8 cellular contexts compared by ENCODE assay signal in the genomic region with DNA sequence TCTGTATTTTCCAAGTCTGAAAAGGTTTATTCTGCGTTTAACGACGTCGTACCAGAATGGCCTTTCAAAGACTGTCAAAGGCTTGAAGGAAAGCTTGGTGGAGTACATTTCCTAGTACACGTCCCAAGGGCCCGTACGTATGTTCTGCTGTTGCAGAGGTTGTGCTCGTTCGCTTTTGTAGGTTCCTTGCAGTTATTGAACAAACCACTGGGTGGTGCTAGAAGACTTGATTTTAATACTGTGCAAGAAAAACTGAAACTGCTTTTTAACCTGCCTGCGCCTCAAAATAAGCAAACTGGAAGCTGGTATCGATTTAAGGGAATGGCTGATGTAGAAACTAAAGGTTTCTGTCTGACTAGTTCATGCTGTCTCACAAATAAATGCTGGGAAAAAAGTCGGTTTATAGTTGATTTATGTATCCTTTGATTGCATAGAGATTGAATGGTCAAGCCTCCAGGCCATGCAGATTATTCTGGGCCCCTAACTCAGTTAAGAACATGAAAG. TPM values are rescaled to one million over a fixed set of nuclear protein-coding genes. Genes with fewer than 3 reads are reported as not detected.
DNase-seq lines count a peak whose midpoint lies in the region; ATAC-seq, FAIRE-seq and TF ChIP-seq lines count a peak whose summit lies in the region.

No MANE protein-coding gene starts in this region.

- H3K4me2 ChIP-seq in H1 (ENCODE audit: insufficient read depth in 1 of 2, low read depth in 2 of 2, low read length in 2 of 2), result no peak overlapping the region
- no peak overlapping the region for H3K4me2 ChIP-seq in mesendoderm (ENCODE audit: low read length)

- no peak overlapping the region for H2BK12ac ChIP-seq in H1 (ENCODE audit: low read depth, low read length)

- TF ChIP-seq POLR2A in H1 (IDR thresholded peaks at IDR 0.05; ENCODE audit: control extremely low read depth in 1 of 2, low read depth in 2 of 2, low read length in 2 of 2), result no peak

- no peaks in the 10 kb centered on the region for H3K27me3 ChIP-seq in A673 (replicated peaks; ENCODE audit: insufficient read depth, low read depth, low read length, poor library complexity)
- H3K27me3 ChIP-seq in H1 (replicated peaks in 1 of 4; ENCODE audit: control insufficient read depth in 3 of 4, extremely low read depth in 1 of 4, insufficient read depth in 3 of 4, low read length in 3 of 4), result no peaks in the 10 kb centered on the region
- no peaks in the 10 kb centered on the region for H3K27me3 ChIP-seq in mesendoderm (ENCODE audit: insufficient read depth, low read length, poor library complexity)

- intact Hi-C loops in A673 (cut with micrococcal nuclease; ENCODE audit: unreplicated experiment), result loop anchor here (1.0 to 2.0 kb wide), 2 partner anchors 198 to 216 kb away; no protein-coding TSS in a partner anchor

- CTCF ChIA-PET in A673 (lab: Charles Lee), result interaction anchor here (1.1 to 2.3 kb wide), 3 partner anchors 16 to 217 kb away, joined by 5 to 18 read pairs (median 14); no protein-coding TSS in a partner anchor
- CTCF ChIA-PET in activated CD8-positive, alpha-beta T cell treated with anti-CD3 and anti-CD28 coated beads, Interleukin-2, amount 10 ng/mL, durations not matched to agents 7 days and 5 days (lab: Charles Lee), result interaction anchor here (0.6 to 8.3 kb wide), 33 partner anchors 8 to 568 kb away, joined by 3 to 190 read pairs (median 4); partner anchors contain the start of genes CRISPLD2 and TAF1C
- CTCF ChIA-PET in H1 (lab: Charles Lee; ENCODE audit: partially characterized antibody), result interaction anchor here (0.6 to 8.3 kb wide), 35 partner anchors 8 to 256 kb away, joined by 3 to 137 read pairs (median 4); no protein-coding TSS in a partner anchor

- no peak overlapping the region for H4K91ac ChIP-seq in H1 (replicated peaks; ENCODE audit: insufficient read length, low read length)

- DNase-seq in A673 (ENCODE audit: low spot score), result peak; percentile 92
- DNase-seq in NCI-H82 treated with DMSO at 0.1 percent for 48 hours (lab: John Stamatoyannopoulos, UW; ENCODE audit: unreplicated experiment), result peak; percentile 71
- DNase-seq in activated CD8-positive, alpha-beta T cell treated with anti-CD3 and anti-CD28 coated beads, Interleukin-2, amount 10 ng/mL, durations not matched to agents 7 days and 5 days, result peak; percentile 87
- peak; percentile 33 to 76 for DNase-seq in H1 (ENCODE audit: low read depth in 1 of 2, low spot score in 2 of 2)
- peak; percentile 92 for DNase-seq in mesendoderm

- TF ChIP-seq RAD21 in H1 (IDR thresholded peaks at IDR 0.05 in 1 of 2, conservative IDR thresholded peaks at IDR 0.05 in 1 of 2; ENCODE audit: low read depth in 2 of 2, low read length in 2 of 2), result peak; percentile 79 to 82

- H2AFZ ChIP-seq in H1 (ENCODE audit: low read length), result no peak overlapping the region

- no peaks in the 10 kb centered on the region for H3K23me2 ChIP-seq in H1 (ENCODE audit: low read depth, low read length)

- H4K8ac ChIP-seq in H1 (ENCODE audit: extremely low read depth, insufficient read depth, low read length), result no peak overlapping the region
- no peak overlapping the region for H4K8ac ChIP-seq in mesendoderm (ENCODE audit: low read depth, low read length)

- no peak overlapping the region for H3K4ac ChIP-seq in H1 (replicated peaks; ENCODE audit: insufficient read length, low read depth, low read length)
- H3K4ac ChIP-seq in mesendoderm (ENCODE audit: low read depth, low read length), result no peak overlapping the region

- H4K20me1 ChIP-seq in H1 (replicated peaks in 1 of 2; ENCODE audit: control insufficient read depth in 1 of 2, insufficient read depth in 2 of 2, low read length in 2 of 2), result peaks cover 25 to 27% of the 10 kb centered on the region in 2 experiments

- peak; percentile 76 for FAIRE-seq in H1 (lab: Jason Lieb, UNC)

- H3K27ac ChIP-seq in A673 (ENCODE audit: low read depth, low read length, poor library complexity, severe bottlenecking) (peak overlapping the region; percentile 40), H1 (ENCODE audit: low read depth, low read length) (no peak overlapping the region), mesendoderm (ENCODE audit: low read depth, low read length) (no peak overlapping the region)

- H3K18ac ChIP-seq in H1 (ENCODE audit: extremely low read depth, low read length) (no peak overlapping the region), mesendoderm (ENCODE audit: low read length) (no peak overlapping the region)

- H3K79me2 ChIP-seq in H1 (ENCODE audit: control insufficient read depth in 1 of 2, insufficient read depth in 2 of 2, low read length in 2 of 2) (peaks cover 5 to 100% of the 10 kb centered on the region in 2 experiments), mesendoderm (ENCODE audit: control insufficient read depth, insufficient read depth, low read length) (peaks cover 69% of the 10 kb centered on the region)

- H3K9me3 Mint-ChIP-seq in activated CD8-positive, alpha-beta T cell treated with anti-CD3 and anti-CD28 coated beads, Interleukin-2, amount 10 ng/mL, durations not matched to agents 7 days and 5 days (ENCODE audit: insufficient read depth), result no peaks in the 10 kb centered on the region
- no peaks in the 10 kb centered on the region for H3K9me3 Mint-ChIP-seq in stimulated activated memory B cell treated with anti-CD40 and anti-IgM and Interleukin-4, amounts not matched to agents 10 μg/mL and 1 μg/mL and 100 μg/mL, for 72 hours

- H3K9me3 ChIP-seq in A673 (ENCODE audit: low read depth, low read length, poor library complexity, severe bottlenecking), result no peaks in the 10 kb centered on the region
- H3K9me3 ChIP-seq in H1 (ENCODE audit: insufficient read depth in 2 of 2, low read depth in 1 of 2, low read length in 1 of 2), result no peaks in the 10 kb centered on the region

- H2BK15ac ChIP-seq in H1 (ENCODE audit: low read length), result no peak overlapping the region
- no peak overlapping the region for H2BK15ac ChIP-seq in mesendoderm (replicated peaks; ENCODE audit: low read depth)

- H3K79me1 ChIP-seq in H1 (ENCODE audit: low read depth, low read length) (peaks cover 11% of the 10 kb centered on the region), mesendoderm (ENCODE audit: low read length) (peaks cover 32% of the 10 kb centered on the region)

- H3K23ac ChIP-seq in H1 (ENCODE audit: insufficient read length), result no peak overlapping the region
- no peak overlapping the region for H3K23ac ChIP-seq in mesendoderm (ENCODE audit: low read length)

- no peak overlapping the region for H3K4me3 ChIP-seq in A673 (ENCODE audit: low read depth, low read length, poor library complexity, severe bottlenecking)
- no peak overlapping the region for H3K4me3 ChIP-seq in H1 (ENCODE audit: extremely low read depth in 1 of 4, insufficient read depth in 2 of 4, low read depth in 3 of 4, low read length in 4 of 4)
- H3K4me3 ChIP-seq in mesendoderm (ENCODE audit: low read length), result no peak overlapping the region

- H4K5ac ChIP-seq in H1 (ENCODE audit: insufficient read length, low read depth, low read length), result no peak overlapping the region
- H4K5ac ChIP-seq in mesendoderm (ENCODE audit: low read length), result no peak overlapping the region

- no peak overlapping the region for H3K56ac ChIP-seq in H1 (replicated peaks; ENCODE audit: insufficient read length, low read depth, low read length)
- no peak overlapping the region for H3K56ac ChIP-seq in mesendoderm (ENCODE audit: low read length)

- TF ChIP-seq EP300 in H1 (IDR thresholded peaks at IDR 0.05; ENCODE audit: borderline replicate concordance in 1 of 2, low read depth in 2 of 2, low read length in 2 of 2), result no peak

- H3K27me3 Mint-ChIP-seq in activated CD8-positive, alpha-beta T cell treated with anti-CD3 and anti-CD28 coated beads, Interleukin-2, amount 10 ng/mL, durations not matched to agents 7 days and 5 days (ENCODE audit: low read depth), result no peaks in the 10 kb centered on the region
- H3K27me3 Mint-ChIP-seq in stimulated activated memory B cell treated with anti-CD40 and anti-IgM and Interleukin-4, amounts not matched to agents 10 μg/mL and 1 μg/mL and 100 μg/mL, for 72 hours, result no peaks in the 10 kb centered on the region

- H2BK20ac ChIP-seq in H1 (ENCODE audit: low read length), result no peak overlapping the region

- no peak overlapping the region for H3K27ac Mint-ChIP-seq in activated CD8-positive, alpha-beta T cell treated with anti-CD3 and anti-CD28 coated beads, Interleukin-2, amount 10 ng/mL, durations not matched to agents 7 days and 5 days
- H3K27ac Mint-ChIP-seq in stimulated activated memory B cell treated with anti-CD40 and anti-IgM and Interleukin-4, amounts not matched to agents 10 μg/mL and 1 μg/mL and 100 μg/mL, for 72 hours, result peak overlapping the region; percentile 75

- no TSS peak for BruUV-seq in A673 (replicated peaks; lab: Mats Ljungman, UMichigan)

- H3K36me3 Mint-ChIP-seq in activated CD8-positive, alpha-beta T cell treated with anti-CD3 and anti-CD28 coated beads, Interleukin-2, amount 10 ng/mL, durations not matched to agents 7 days and 5 days (ENCODE audit: low read depth), result peaks cover 13% of the 10 kb centered on the region
- peaks cover 26% of the 10 kb centered on the region for H3K36me3 Mint-ChIP-seq in stimulated activated memory B cell treated with anti-CD40 and anti-IgM and Interleukin-4, amounts not matched to agents 10 μg/mL and 1 μg/mL and 100 μg/mL, for 72 hours

- no peak overlapping the region for H2BK5ac ChIP-seq in H1 (ENCODE audit: low read depth, low read length)
- H2BK5ac ChIP-seq in mesendoderm (ENCODE audit: low read length), result no peak overlapping the region

- peaks cover 28% of the 10 kb centered on the region for H3K4me1 ChIP-seq in A673 (ENCODE audit: insufficient read depth, low read length, poor library complexity, severe bottlenecking)
- no peaks in the 10 kb centered on the region for H3K4me1 ChIP-seq in H1 (replicated peaks in 1 of 4; ENCODE audit: control insufficient read depth in 3 of 4, insufficient read depth in 4 of 4, low read length in 3 of 4)
- no peaks in the 10 kb centered on the region for H3K4me1 ChIP-seq in mesendoderm (ENCODE audit: control insufficient read depth, low read depth, low read length)

- no peak overlapping the region for H3K14ac ChIP-seq in H1 (ENCODE audit: insufficient read length)

- 46% methylated on average over 12 of the region's 12 CpGs; no CpG with 5 or more reads in 1 of the 2 experiments for WGBS in H1 (ENCODE audit: extremely low coverage in 1 of 2, insufficient coverage in 1 of 2, insufficient read length in 1 of 2, insufficient replicate concordance in 2 of 2, low coverage in 1 of 2, low lambda C conversion rate in 2 of 2, missing lambda C conversion rate in 1 of 2), 2 experiments
- no CpG with 5 or more reads among the region's 12 CpGs for WGBS in mesendoderm (ENCODE audit: extremely low coverage, insufficient coverage, low lambda C conversion rate)

- TF ChIP-seq CTCF in A673 (conservative IDR thresholded peaks at IDR 0.05; ENCODE audit: low read depth, low read length) (peak; percentile 85), H1 (IDR thresholded peaks at IDR 0.05; ENCODE audit: control extremely low read depth in 1 of 3, insufficient read depth in 1 of 3, low read depth in 1 of 3, low read length in 3 of 3) (peak in 2 of 3 experiments; percentile 73 to 79; a peak in 3 of 4 replicates)

- H2AK5ac ChIP-seq in H1 (ENCODE audit: low read depth, low read length) (no peak overlapping the region), mesendoderm (ENCODE audit: low read length) (no peak overlapping the region)

- ATAC-seq in GM18498 (IDR thresholded peaks at IDR 0.05; ENCODE audit: unreplicated experiment), result peak; percentile 64
- ATAC-seq in HG03571 (IDR thresholded peaks at IDR 0.05; ENCODE audit: unreplicated experiment), result peak; percentile 64
- peak; percentile 86 for ATAC-seq in activated CD8-positive, alpha-beta T cell treated with anti-CD3 and anti-CD28 coated beads, Interleukin-2, amount 10 ng/mL, durations not matched to agents 7 days and 5 days
- peak; percentile 83 for ATAC-seq in stimulated activated memory B cell treated with anti-CD40 and anti-IgM and Interleukin-4, amounts not matched to agents 10 μg/mL and 1 μg/mL and 100 μg/mL, for 72 hours

- H3K4me3 Mint-ChIP-seq in activated CD8-positive, alpha-beta T cell treated with anti-CD3 and anti-CD28 coated beads, Interleukin-2, amount 10 ng/mL, durations not matched to agents 7 days and 5 days, result peak overlapping the region; percentile 41
- H3K4me3 Mint-ChIP-seq in stimulated activated memory B cell treated with anti-CD40 and anti-IgM and Interleukin-4, amounts not matched to agents 10 μg/mL and 1 μg/mL and 100 μg/mL, for 72 hours, result no peak overlapping the region

- peaks cover 7% of the 10 kb centered on the region for H3K36me3 ChIP-seq in A673 (ENCODE audit: insufficient read depth, low read length, poor library complexity, severe bottlenecking)
- H3K36me3 ChIP-seq in H1 (ENCODE audit: control insufficient read depth in 2 of 4, insufficient read depth in 4 of 4, low read length in 3 of 4), result peaks cover 0 to 7% (median 3%) of the 10 kb centered on the region in 4 experiments; a peak in 3 of 8 replicates
- H3K36me3 ChIP-seq in mesendoderm (ENCODE audit: control insufficient read depth, insufficient read depth, low read length), result peaks cover 2% of the 10 kb centered on the region

- H3K4me1 Mint-ChIP-seq in activated CD8-positive, alpha-beta T cell treated with anti-CD3 and anti-CD28 coated beads, Interleukin-2, amount 10 ng/mL, durations not matched to agents 7 days and 5 days (ENCODE audit: low read depth), result peaks cover 62% of the 10 kb centered on the region
- H3K4me1 Mint-ChIP-seq in stimulated activated memory B cell treated with anti-CD40 and anti-IgM and Interleukin-4, amounts not matched to agents 10 μg/mL and 1 μg/mL and 100 μg/mL, for 72 hours, result peaks cover 74% of the 10 kb centered on the region

- POLR2A ChIA-PET in A673 (lab: Charles Lee; ENCODE audit: low non-redundant PET) (no interaction called here), H1 (lab: Charles Lee; ENCODE audit: partially characterized antibody) (interaction anchor here (0.9 to 2.3 kb wide), 4 partner anchors 12 to 198 kb away, joined by 3 to 6 read pairs (median 4); no protein-coding TSS in a partner anchor)
- POLR2A ChIA-PET in activated CD8-positive, alpha-beta T cell treated with anti-CD3 and anti-CD28 coated beads, Interleukin-2, amount 10 ng/mL, durations not matched to agents 7 days and 5 days (lab: Charles Lee), result no interaction called here

- no peak overlapping the region for H2BK120ac ChIP-seq in H1 (replicated peaks; ENCODE audit: low read depth, low read length)
- no peak overlapping the region for H2BK120ac ChIP-seq in mesendoderm (ENCODE audit: low read depth, low read length)

- no peak overlapping the region for H3K9ac ChIP-seq in H1 (replicated peaks in 1 of 4; ENCODE audit: extremely low read depth in 1 of 4, low read depth in 3 of 4, low read length in 3 of 4)
- H3K9ac ChIP-seq in mesendoderm (ENCODE audit: low read length), result no peak overlapping the region

RNA-seq across cellular contexts. Expression of gene USP10, which starts 54.6 kb away (rescaled TPM):
- total RNA-seq in A673 (2021), result 165 and 171 TPM in 2 replicates
- 10 to 100 TPM; 82.9 to 88.3 TPM for total RNA-seq in activated CD8-positive, alpha-beta T cell treated with anti-CD3 and anti-CD28 coated beads, Interleukin-2, amount 10 ng/mL, durations not matched to agents 7 days and 5 days
- 186 and 195 TPM in 2 replicates for total RNA-seq in H1 (2021; fragmentation: NEBNext Ultra II Directional; extraction: Animal tissue kit (Norgen Biotek cat#: 25700))
- polyA plus RNA-seq in H1 (2011; rRNA removed), result 171 and 224 TPM in 2 replicates
- 133 TPM for polyA plus RNA-seq in H1 (2011; cell fraction: cytosol; rRNA removed)
- polyA plus RNA-seq in H1 (2011; cell fraction: nucleus; rRNA removed), result 270 TPM
- polyA plus RNA-seq in H1 (2012, experiment 1 of 2), result 144 to 168 TPM (median 154 TPM) in 4 replicates
- 26.5 TPM for polyA plus RNA-seq in H1 (2012, experiment 2 of 2)
- 104 TPM for polyA plus RNA-seq in H1 (2013, experiment 1 of 2)
- 99.0 TPM for polyA plus RNA-seq in H1 (2013, experiment 2 of 2)
- 417 and 489 TPM in 2 replicates for polyA minus RNA-seq in H1 (2011; rRNA and poly(A)+ RNA removed)
- polyA minus RNA-seq in H1 (2011; cell fraction: cytosol; rRNA and poly(A)+ RNA removed), result 122 TPM
- 124 TPM for polyA minus RNA-seq in H1 (2011; cell fraction: nucleus; rRNA and poly(A)+ RNA removed)
- 157 TPM for polyA plus RNA-seq in mesendoderm (2013, experiment 1 of 2)
- 159 TPM for polyA plus RNA-seq in mesendoderm (2013, experiment 2 of 2)
